8 cellular contexts compared by ENCODE assay signal in genomic region chr1:152110365-152110859, GRCh38. TPM values are rescaled to one million over a fixed set of nuclear protein-coding genes. Genes with fewer than 3 reads are reported as not detected.
DNase-seq lines count a peak whose midpoint lies in the region; ATAC-seq and TF ChIP-seq lines count a peak whose summit lies in the region.

No MANE protein-coding gene starts in this region.

- POLR2A ChIA-PET in SK-N-SH (lab: Yijun Ruan, JAX) = no interaction called here

- H3K9ac ChIP-seq in SK-N-SH = no peak overlapping the region

- peaks cover 100% of the 10 kb centered on the region for H3K27me3 ChIP-seq in SK-N-SH (ENCODE audit: insufficient read depth)
- H3K27me3 ChIP-seq in effector memory CD4-positive, alpha-beta T cell (replicated peaks; ENCODE audit: control insufficient read depth, insufficient read depth, low read length, poor library complexity, severe bottlenecking) = peaks cover 37% of the 10 kb centered on the region

- no peaks in the 10 kb centered on the region for H3K79me2 ChIP-seq in SK-N-SH (ENCODE audit: insufficient read depth)

- no peak for TF ChIP-seq CTCF in 22Rv1 (IDR thresholded peaks at IDR 0.05)
- no peak for TF ChIP-seq CTCF in GM12875 (IDR thresholded peaks at IDR 0.05; ENCODE audit: borderline replicate concordance, insufficient read depth, low read depth, low read length)
- no peak for TF ChIP-seq CTCF in SK-N-SH (IDR thresholded peaks at IDR 0.05)

- no peaks in the 10 kb centered on the region for H3K9me2 ChIP-seq in SK-N-SH

- 1% methylated on average over 30 of the region's 31 CpGs for WGBS in SK-N-SH (ENCODE audit: low lambda C conversion rate)

- peaks cover 0 to 12% of the 10 kb centered on the region in 2 experiments; a peak in 1 of 4 replicates for H3K4me1 ChIP-seq in SK-N-SH (ENCODE audit: control insufficient read depth in 1 of 2, insufficient read depth in 2 of 2, low read depth in 1 of 2, low read length in 1 of 2)
- H3K4me1 ChIP-seq in effector memory CD4-positive, alpha-beta T cell (ENCODE audit: control insufficient read depth, insufficient read depth, low read length, poor library complexity, severe bottlenecking) = peaks cover 30% of the 10 kb centered on the region

- H4K20me1 ChIP-seq in SK-N-SH (ENCODE audit: insufficient read depth) = no peaks in the 10 kb centered on the region

- peak overlapping the region; percentile 91 for H2AFZ ChIP-seq in SK-N-SH (ENCODE audit: low read depth)

- no peak for TF ChIP-seq RAD21 in SK-N-SH (IDR thresholded peaks at IDR 0.05; ENCODE audit: low read length)

- no peaks in the 10 kb centered on the region for H3K9me3 ChIP-seq in SK-N-SH
- no peaks in the 10 kb centered on the region for H3K9me3 ChIP-seq in effector memory CD4-positive, alpha-beta T cell (ENCODE audit: control insufficient read depth, low read length)

- TF ChIP-seq EP300 in SK-N-SH (IDR thresholded peaks at IDR 0.05; ENCODE audit: borderline replicate concordance in 1 of 2, low read depth in 1 of 2, low read length in 1 of 2) = no peak

- H3K4me2 ChIP-seq in SK-N-SH = peak overlapping the region; percentile 95

- DNase-seq in SK-N-SH = no peak
- DNase-seq in effector memory CD4-positive, alpha-beta T cell = no peak
- peak; percentile 45 for DNase-seq in myocyte (ENCODE audit: low read depth)
- DNase-seq in NCI-H146 treated with DMSO at 0.1 percent for 48 hours (lab: John Stamatoyannopoulos, UW; ENCODE audit: unreplicated experiment) = no peak
- DNase-seq in iPS-NIHi7 (ENCODE audit: extremely low spot score) = no peak

- H3K27ac ChIP-seq in 22Rv1 (peak overlapping the region; percentile 66), SK-N-SH (ENCODE audit: low read depth in 2 of 2, low read length in 1 of 2) (no peak overlapping the region)
- no peak overlapping the region for H3K27ac ChIP-seq in effector memory CD4-positive, alpha-beta T cell (ENCODE audit: insufficient read depth, low read length, poor library complexity, severe bottlenecking)

- H3K36me3 ChIP-seq in SK-N-SH (replicated peaks in 1 of 2; ENCODE audit: control insufficient read depth in 1 of 2, insufficient read depth in 2 of 2, low read length in 1 of 2) = no peaks in the 10 kb centered on the region
- H3K36me3 ChIP-seq in effector memory CD4-positive, alpha-beta T cell (ENCODE audit: control insufficient read depth, insufficient read depth, low read length) = no peaks in the 10 kb centered on the region

- no peak for ATAC-seq in GM18511 (IDR thresholded peaks at IDR 0.05; ENCODE audit: unreplicated experiment)

- H3K4me3 ChIP-seq in GM12875 (ENCODE audit: low read depth, low read length) (peak overlapping the region; percentile 33), SK-N-SH (ENCODE audit: low read depth in 2 of 2, low read length in 1 of 2) (peak overlapping the region; percentile 15 to 63; a peak in 3 of 4 replicates)
- H3K4me3 ChIP-seq in effector memory CD4-positive, alpha-beta T cell (ENCODE audit: insufficient read depth, low read depth, low read length, poor library complexity, severe bottlenecking) = peak overlapping the region; percentile 71

- peaks cover 3% of the 10 kb centered on the region for H3F3A ChIP-seq in SK-N-SH (replicated peaks; ENCODE audit: insufficient read depth)

- CTCF ChIA-PET in SK-N-SH (lab: Yijun Ruan, JAX) = no interaction called here

TF ChIP-seq in SK-N-SH, 30 proteins besides CTCF, POLR2A, EP300 and RAD21:
- TF ChIP-seq GATA2 (CRISPR knock-in tag; IDR thresholded peaks at IDR 0.05) = no peak
- TF ChIP-seq RFX5 (IDR thresholded peaks at IDR 0.05; ENCODE audit: low read length) = no peak
- no peak for TF ChIP-seq NFIC (IDR thresholded peaks at IDR 0.05; ENCODE audit: borderline replicate concordance)
- TF ChIP-seq POLR2AphosphoS5 (IDR thresholded peaks at IDR 0.05; ENCODE audit: low read depth, low read length) = no peak
- TF ChIP-seq USF1 (IDR thresholded peaks at IDR 0.05; ENCODE audit: borderline replicate concordance, low read depth) = no peak
- no peak for TF ChIP-seq FOSL2 (IDR thresholded peaks at IDR 0.05; ENCODE audit: borderline replicate concordance, low read depth)
- TF ChIP-seq CHD2 (IDR thresholded peaks at IDR 0.05; ENCODE audit: low read length, partially characterized antibody) = no peak
- no peak for TF ChIP-seq GABPA (IDR thresholded peaks at IDR 0.05; ENCODE audit: low read depth)
- no peak for TF ChIP-seq TCF12 (IDR thresholded peaks at IDR 0.05)
- TF ChIP-seq JUND (IDR thresholded peaks at IDR 0.05) = no peak
- no peak for TF ChIP-seq EZH2phosphoT487 (IDR thresholded peaks at IDR 0.05; ENCODE audit: borderline replicate concordance, low read depth)
- no peak for TF ChIP-seq ELF1 (IDR thresholded peaks at IDR 0.05)

RNA-seq across cellular contexts. Expression of gene TCHH, which starts 4.8 kb away (rescaled TPM):
- not detected in 2 replicates for polyA plus RNA-seq in SK-N-SH (2012; rRNA removed)
- under 0.01 and 0.01 TPM in 2 replicates for polyA plus RNA-seq in SK-N-SH (2012; cell fraction: cytosol; rRNA removed)
- 0.01 TPM in 1 of 2 replicates, not detected in the other for polyA plus RNA-seq in SK-N-SH (2012; cell fraction: nucleus; rRNA removed)
- total RNA-seq in myocyte = not detected in 2 replicates
- polyA plus RNA-seq in myocyte (2012) = 0.04 TPM

RNA-seq across cellular contexts. Expression of gene TCHHL1, which starts 21.5 kb away (rescaled TPM):
- polyA plus RNA-seq in SK-N-SH (2012; rRNA removed) = not detected in 2 replicates
- polyA plus RNA-seq in SK-N-SH (2012; cell fraction: cytosol; rRNA removed) = not detected in 2 replicates
- not detected in 2 replicates for polyA plus RNA-seq in SK-N-SH (2012; cell fraction: nucleus; rRNA removed)
- not detected in 2 replicates for total RNA-seq in myocyte
- not detected for polyA plus RNA-seq in myocyte (2012)

RNA-seq across cellular contexts. Expression of gene RPTN, which starts 48.6 kb away (rescaled TPM):
- not detected in 2 replicates for polyA plus RNA-seq in SK-N-SH (2012; rRNA removed)
- not detected in 2 replicates for polyA plus RNA-seq in SK-N-SH (2012; cell fraction: cytosol; rRNA removed)
- not detected in 2 replicates for polyA plus RNA-seq in SK-N-SH (2012; cell fraction: nucleus; rRNA removed)
- total RNA-seq in myocyte = 1.0 and 1.9 TPM in 2 replicates
- polyA plus RNA-seq in myocyte (2012) = 0.18 TPM
